In the genomic region with DNA sequence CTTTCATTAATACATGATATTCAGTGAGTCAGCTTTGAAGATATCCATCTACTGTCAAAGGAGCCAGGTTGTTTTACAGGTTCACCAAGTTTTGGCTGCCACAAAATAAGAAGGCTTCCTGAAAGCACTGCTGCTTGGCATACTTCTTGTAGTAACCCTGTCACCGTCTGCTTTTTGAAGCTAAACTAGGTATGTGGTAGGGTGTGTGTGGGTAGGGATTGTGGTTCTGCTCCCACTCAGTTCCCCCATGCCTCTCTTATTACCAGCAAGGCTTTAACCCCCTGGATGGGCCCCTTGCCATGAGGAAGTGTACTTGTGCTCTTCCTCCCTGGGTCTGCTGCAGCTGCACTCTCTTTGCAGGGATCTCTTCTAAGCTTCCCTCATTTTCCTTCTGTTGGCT, we compare ENCODE assay signal across 1 cellular context.
TF ChIP-seq lines count a peak whose summit lies in the region.

No MANE protein-coding gene starts in this region.

TF ChIP-seq in GM23338, 12 proteins besides CTCF, POLR2A, EP300 and RAD21 (continued from another document):
- no peak for TF ChIP-seq STAT1 (IDR thresholded peaks at IDR 0.05; ENCODE audit: unreplicated experiment)
- TF ChIP-seq ZNF331 (CRISPR knock-in tag; IDR thresholded peaks at IDR 0.05; ENCODE audit: low read depth) = no peak
